15 cellular contexts compared by ENCODE assay signal in genomic region chr20:15759546-15760216, GRCh38.
A peak's percentile ranks its signal among the peaks of the same experiment; 100 is the strongest.
DNase-seq lines count a peak whose midpoint lies in the region; ATAC-seq and TF ChIP-seq lines count a peak whose summit lies in the region.
"Had no signal": no experiment of that assay in that cellular context is flagged by ENCODE, and none has a peak within 500 bp of the region (broad histone marks: within the 10 kb centered on the region; RNA-seq: fewer than 3 reads in every experiment).

No MANE protein-coding gene starts in this region.

- H4K5ac ChIP-seq in mesendoderm (ENCODE audit: low read length), result no peak overlapping the region

- H2BK5ac ChIP-seq in mesendoderm (ENCODE audit: low read length), result no peak overlapping the region

- H2AK5ac ChIP-seq in mesendoderm (ENCODE audit: low read length), result no peak overlapping the region

- H3K27ac ChIP-seq in transverse colon, result no peak overlapping the region
- no peak overlapping the region for H3K27ac ChIP-seq in mesendoderm (ENCODE audit: low read depth, low read length)
- H3K27ac ChIP-seq: heart left ventricle had no signal

- H3K18ac ChIP-seq in mesendoderm (ENCODE audit: low read length), result no peak overlapping the region

- TF ChIP-seq CTCF in transverse colon (IDR thresholded peaks at IDR 0.05), result no peak

- in situ Hi-C loops in transverse colon (cut with MboI; ENCODE audit: low pct_ligation_motif_present in 1 of 4, low pct_unique_long_range_greater_than_20kb in 1 of 4, low sequenced_read_pairs in 3 of 4), result no loop called here

- WGBS in transverse colon (ENCODE audit: low coverage in 1 of 2), 2 donors, result 60% methylated on average over 9 to 12 of the region's 12 CpGs
- WGBS in mesendoderm (ENCODE audit: extremely low coverage, insufficient coverage, low lambda C conversion rate), result no CpG with 5 or more reads among the region's 12 CpGs

- DNase-seq in NCI-H1417 (lab: John Stamatoyannopoulos, UW) (peak in 2 of 3 experiments; percentile 8 to 37), NCI-H1417 treated with DMSO at 0.1 percent for 48 hours (lab: John Stamatoyannopoulos, UW) (no peak), hippocampal formation (lab: John Stamatoyannopoulos, UW) (peak; percentile 5), superior temporal gyrus (ENCODE audit: extremely low spot score) (peak; percentile 62), transverse colon (no peak), mesendoderm (no peak), T1000 (lab: John Stamatoyannopoulos, UW) (no peak)
- DNase-seq: 8988T; activated CD4-positive, alpha-beta T cell treated with anti-CD3 and anti-CD28 coated beads for 48 hours; activated gamma-delta T cell; GF-D8; heart left ventricle; NCI-H2081; SIG-M5 had no signal

- peak; percentile 72 for ATAC-seq in SK-N-SH treated with all-trans-retinoic acid at 6 μM for 48 hours

- H3K27me3 ChIP-seq in transverse colon (no peaks in the 10 kb centered on the region), mesendoderm (ENCODE audit: insufficient read depth, low read length, poor library complexity) (no peaks in the 10 kb centered on the region)
- H3K27me3 ChIP-seq: heart left ventricle had no signal

- no peaks in the 10 kb centered on the region for H3K79me1 ChIP-seq in mesendoderm (ENCODE audit: low read length)

- H3K23ac ChIP-seq in mesendoderm (ENCODE audit: low read length), result no peak overlapping the region

- no peak overlapping the region for H3K4me3 ChIP-seq in transverse colon
- no peak overlapping the region for H3K4me3 ChIP-seq in mesendoderm (ENCODE audit: low read length)
- H3K4me3 ChIP-seq: heart left ventricle had no signal

- H3K4me2 ChIP-seq in mesendoderm (ENCODE audit: low read length), result no peak overlapping the region

- no peak overlapping the region for H2BK15ac ChIP-seq in mesendoderm (replicated peaks; ENCODE audit: low read depth)

- no peak for TF ChIP-seq POLR2A in transverse colon (IDR thresholded peaks at IDR 0.05)

- intact Hi-C loops in transverse colon (cut with DNase I; ENCODE audit: low total_unique reads), result no loop called here

- no peaks in the 10 kb centered on the region for H3K9me3 ChIP-seq in transverse colon
- H3K9me3 ChIP-seq: heart left ventricle had no signal

- H3K9ac ChIP-seq in mesendoderm (ENCODE audit: low read length), result no peak overlapping the region

- H3K4ac ChIP-seq in mesendoderm (ENCODE audit: low read depth, low read length), result no peak overlapping the region

- no peaks in the 10 kb centered on the region for H3K79me2 ChIP-seq in mesendoderm (ENCODE audit: control insufficient read depth, insufficient read depth, low read length)

- TF ChIP-seq EP300 in transverse colon (IDR thresholded peaks at IDR 0.05; ENCODE audit: low read depth), result no peak

- no peaks in the 10 kb centered on the region for H3K36me3 ChIP-seq in transverse colon
- no peaks in the 10 kb centered on the region for H3K36me3 ChIP-seq in mesendoderm (ENCODE audit: control insufficient read depth, insufficient read depth, low read length)
- H3K36me3 ChIP-seq: heart left ventricle had no signal

- no peak overlapping the region for H3K56ac ChIP-seq in mesendoderm (ENCODE audit: low read length)

- H2BK120ac ChIP-seq in mesendoderm (ENCODE audit: low read depth, low read length), result no peak overlapping the region

- H4K8ac ChIP-seq in mesendoderm (ENCODE audit: low read depth, low read length), result no peak overlapping the region

- H3K4me1 ChIP-seq in transverse colon (peaks cover 0 to 9% (median 6%) of the 10 kb centered on the region in 4 donors), mesendoderm (ENCODE audit: control insufficient read depth, low read depth, low read length) (no peaks in the 10 kb centered on the region)
- H3K4me1 ChIP-seq: heart left ventricle had no signal

TF ChIP-seq in SK-N-SH treated with all-trans-retinoic acid at 6 μM for 48 hours, 23 proteins besides CTCF, POLR2A, EP300 and RAD21:
- TF ChIP-seq BACH2 (CRISPR knock-in tag; IDR thresholded peaks at IDR 0.05; ENCODE audit: borderline replicate concordance) (no peak), ZFP3 (CRISPR knock-in tag; IDR thresholded peaks at IDR 0.05) (no peak), GLIS3 (CRISPR knock-in tag; IDR thresholded peaks at IDR 0.05) (no peak), ESRRG (CRISPR knock-in tag; IDR thresholded peaks at IDR 0.05) (no peak), ZNF8 (CRISPR knock-in tag; IDR thresholded peaks at IDR 0.05) (no peak), ZNF565 (CRISPR knock-in tag; conservative IDR thresholded peaks at IDR 0.05; ENCODE audit: low read depth) (no peak), PPARA (CRISPR knock-in tag; IDR thresholded peaks at IDR 0.05; ENCODE audit: borderline replicate concordance) (no peak), TOX (CRISPR knock-in tag; IDR thresholded peaks at IDR 0.05; ENCODE audit: borderline replicate concordance) (no peak), ZNF70 (CRISPR knock-in tag; IDR thresholded peaks at IDR 0.05) (no peak), POU6F1 (CRISPR knock-in tag; IDR thresholded peaks at IDR 0.05; ENCODE audit: borderline replicate concordance, low read depth) (no peak), CREB5 (CRISPR knock-in tag; IDR thresholded peaks at IDR 0.05; ENCODE audit: low read depth) (no peak), PATZ1 (CRISPR knock-in tag; IDR thresholded peaks at IDR 0.05; ENCODE audit: borderline replicate concordance) (no peak), SNAI2 (CRISPR knock-in tag; IDR thresholded peaks at IDR 0.05) (no peak), ZC3H10 (CRISPR knock-in tag; IDR thresholded peaks at IDR 0.05) (no peak), OSR1 (CRISPR knock-in tag; IDR thresholded peaks at IDR 0.05) (no peak)
TF ChIP-seq in SK-N-SH treated with all-trans-retinoic acid at 6 μM for 48 hours: peak in this region for 0.

Comparison
In these comparisons a context has a peak if more than half of its experiments do, and no peak if none do; other contexts are left out.
1. DNase-seq: peak in NCI-H1417 (2 of 3), hippocampal formation (2 of 2) and superior temporal gyrus (single experiment); none in NCI-H1417 treated with DMSO at 0.1 percent for 48 hours (single experiment), transverse colon (single experiment), mesendoderm (single experiment) and T1000 (single experiment).